In genomic region chr5:174307656-174308271, GRCh38 we compare ENCODE assay signal across 21 cellular contexts.
"Had no signal": no experiment of that assay in that cellular context is flagged by ENCODE, and none has a peak within 500 bp of the region (broad histone marks: within the 10 kb centered on the region; RNA-seq: fewer than 3 reads in every experiment).

No MANE protein-coding gene starts in this region.

- H3K27ac ChIP-seq: adrenal gland, SK-N-MC had no signal

- H3K36me3 Mint-ChIP-seq: activated naive CD8-positive, alpha-beta T cell treated with anti-CD3 and anti-CD28 coated beads, Interleukin-2, amount 10 ng/mL, durations not matched to agents 7 days and 5 days; T-cell had no signal

- H3K9me3 Mint-ChIP-seq: activated naive CD8-positive, alpha-beta T cell treated with anti-CD3 and anti-CD28 coated beads, Interleukin-2, amount 10 ng/mL, durations not matched to agents 7 days and 5 days; T-cell had no signal

- H3K27me3 ChIP-seq: adrenal gland had no signal

- H3K9me3 ChIP-seq: adrenal gland had no signal

- H3K27ac Mint-ChIP-seq: activated CD8-positive, alpha-beta T cell treated with anti-CD3 and anti-CD28 coated beads, Interleukin-2, amount 10 ng/mL, durations not matched to agents 7 days and 5 days; activated naive CD8-positive, alpha-beta T cell treated with anti-CD3 and anti-CD28 coated beads, Interleukin-2, amount 10 ng/mL, durations not matched to agents 7 days and 5 days; T-cell had no signal

- DNase-seq: activated CD4-positive, alpha-beta T cell treated with anti-CD3 and anti-CD28 coated beads for 48 hours; activated CD4-positive, alpha-beta T cell treated with anti-CD3 and anti-CD28 coated beads, Interleukin-2, amount 50 U/mL, for 4 hours; activated CD8-positive, alpha-beta memory T cell treated with anti-CD3 and anti-CD28 coated beads, Interleukin-2, amount 50 U/mL, for 48 hours; activated CD8-positive, alpha-beta T cell treated with anti-CD3 and anti-CD28 coated beads, Interleukin-2, amount 10 ng/mL, durations not matched to agents 7 days and 5 days; activated naive CD4-positive, alpha-beta T cell treated with anti-CD3 and anti-CD28 coated beads, Interleukin-2, amount 50 U/mL, for 16 hours; activated naive CD8-positive, alpha-beta T cell treated with anti-CD3 and anti-CD28 coated beads, Interleukin-2, amount 10 ng/mL, durations not matched to agents 7 days and 5 days; activated T-cell treated with anti-CD3 and anti-CD28 coated beads, Interleukin-2, amount 50 U/mL, for 1 hour; adrenal gland; IMR-90; Kasumi-1; KBM-7; NCI-H1092; NCI-H1417; NCI-H1930; NCI-H345; NCI-H510A; NCI-H526 treated with DMSO at 0.1 percent for 48 hours; T-cell; T-helper 2 cell; T1000 had no signal

- H3K4me3 Mint-ChIP-seq: activated CD8-positive, alpha-beta T cell treated with anti-CD3 and anti-CD28 coated beads, Interleukin-2, amount 10 ng/mL, durations not matched to agents 7 days and 5 days; activated naive CD8-positive, alpha-beta T cell treated with anti-CD3 and anti-CD28 coated beads, Interleukin-2, amount 10 ng/mL, durations not matched to agents 7 days and 5 days; T-cell had no signal

- H3K4me1 Mint-ChIP-seq: activated naive CD8-positive, alpha-beta T cell treated with anti-CD3 and anti-CD28 coated beads, Interleukin-2, amount 10 ng/mL, durations not matched to agents 7 days and 5 days had no signal
